15 cellular contexts compared by ENCODE assay signal in genomic region chr4:23891064-23891421, GRCh38. TPM values are rescaled to one million over a fixed set of nuclear protein-coding genes. Genes with fewer than 3 reads are reported as not detected.
DNase-seq lines count a peak whose midpoint lies in the region; ATAC-seq and TF ChIP-seq lines count a peak whose summit lies in the region.
"Had no signal": no experiment of that assay in that cellular context is flagged by ENCODE, and none has a peak within 500 bp of the region (broad histone marks: within the 10 kb centered on the region; RNA-seq: fewer than 3 reads in every experiment).

No MANE protein-coding gene starts in this region.

- ATAC-seq in GM21723 (IDR thresholded peaks at IDR 0.05; ENCODE audit: unreplicated experiment) (no peak), GM19395 (IDR thresholded peaks at IDR 0.05; ENCODE audit: unreplicated experiment) (no peak), HG03039 (IDR thresholded peaks at IDR 0.05; ENCODE audit: unreplicated experiment) (no peak)
- ATAC-seq: stimulated activated effector memory CD8-positive, alpha-beta T cell treated with anti-CD3 and anti-CD28 coated beads, Interleukin-12 subunit alpha, Interleukin-12 subunit beta, amount 100 ng/mL, for 72 hours had no signal

- H3K9me3 ChIP-seq in neural cell (ENCODE audit: low read length) (no peaks in the 10 kb centered on the region), tibial artery (no peaks in the 10 kb centered on the region)
- H3K9me3 ChIP-seq: MG63 had no signal

- TF ChIP-seq RAD21 in neural cell (conservative IDR thresholded peaks at IDR 0.05), result no peak

- intact Hi-C loops in tibial artery (cut with DNase I; ENCODE audit: low total_unique reads), result no loop called here

- H4K20me1 ChIP-seq in neural cell (ENCODE audit: insufficient read depth), result no peaks in the 10 kb centered on the region

- H3F3A ChIP-seq in neural cell (ENCODE audit: insufficient read depth, low read length, poor library complexity, severe bottlenecking), result no peaks in the 10 kb centered on the region

- no peaks in the 10 kb centered on the region for H3K79me2 ChIP-seq in neural cell (replicated peaks; ENCODE audit: insufficient read depth, low read length)

- no peak overlapping the region for H2AFZ ChIP-seq in neural cell (ENCODE audit: low read depth, low read length)

- DNase-seq in SK-MEL-5 (ENCODE audit: low read depth, low spot score), result peak; percentile 30
- DNase-seq in epithelial cell of proximal tubule (ENCODE audit: low read depth), result no peak
- no peak for DNase-seq in tibial artery
- DNase-seq: activated CD4-positive, CD25-positive, alpha-beta regulatory T cell; activated T-cell treated with anti-CD3 and anti-CD28 coated beads for 4 hours; CD4-positive, alpha-beta T cell; effector CD4-positive, alpha-beta T cell; MG63; NCI-H2107 had no signal

- in situ Hi-C loops in SK-MEL-5 (cut with HindIII; ENCODE audit: low pct_unique_long_range_greater_than_20kb, low sequenced_read_pairs), result no loop called here

- H3K27me3 ChIP-seq in neural cell (ENCODE audit: insufficient read depth, low read depth, low read length) (no peaks in the 10 kb centered on the region), tibial artery (no peaks in the 10 kb centered on the region)
- H3K27me3 ChIP-seq: MG63 had no signal

- peaks cover 0 to 19% (median 1%) of the 10 kb centered on the region in 4 donors for H3K4me1 ChIP-seq in tibial artery

- TF ChIP-seq EP300 in neural cell (conservative IDR thresholded peaks at IDR 0.05; ENCODE audit: poor library complexity, severe bottlenecking), result no peak

- H3K4me3 ChIP-seq in epithelial cell of proximal tubule (ENCODE audit: low read depth, low read length) (peak overlapping the region; percentile 81), neural cell (ENCODE audit: low read length) (no peak overlapping the region), tibial artery (peak overlapping the region; percentile 56 to 58)
- H3K4me3 ChIP-seq: MG63 had no signal

- no peak for TF ChIP-seq CTCF in epithelial cell of proximal tubule (conservative IDR thresholded peaks at IDR 0.05; ENCODE audit: low read depth, low read length)
- TF ChIP-seq CTCF in neural cell (IDR thresholded peaks at IDR 0.05; ENCODE audit: poor library complexity, severe bottlenecking), result no peak
- no peak for TF ChIP-seq CTCF in tibial artery (IDR thresholded peaks at IDR 0.05)

- no peak overlapping the region for H3K27ac ChIP-seq in neural cell (ENCODE audit: low read length)
- peak overlapping the region; percentile 72 to 81 for H3K27ac ChIP-seq in tibial artery
- H3K27ac ChIP-seq: HL-60 had no signal

- peak overlapping the region; percentile 55 for H3K9ac ChIP-seq in neural cell (ENCODE audit: low read length)

- no peaks in the 10 kb centered on the region for H3K36me3 ChIP-seq in neural cell (ENCODE audit: insufficient read depth, low read length)
- H3K36me3 ChIP-seq in tibial artery, result no peaks in the 10 kb centered on the region
- H3K36me3 ChIP-seq: MG63 had no signal

- H3K9me2 ChIP-seq in neural cell (ENCODE audit: insufficient read depth, low read length), result no peaks in the 10 kb centered on the region

- H3K4me2 ChIP-seq in neural cell (ENCODE audit: low read length), result no peak overlapping the region

TF ChIP-seq in neural cell, 6 proteins besides CTCF, POLR2A, EP300 and RAD21:
- TF ChIP-seq TAF1 (IDR thresholded peaks at IDR 0.05; ENCODE audit: low read depth) (no peak), EZH2 (IDR thresholded peaks at IDR 0.05; ENCODE audit: borderline replicate concordance, insufficient read depth, low read length, poor library complexity, severe bottlenecking) (no peak), MXI1 (conservative IDR thresholded peaks at IDR 0.05; ENCODE audit: poor library complexity, severe bottlenecking) (no peak), POLR2AphosphoS5 (IDR thresholded peaks at IDR 0.05) (no peak), SMC3 (conservative IDR thresholded peaks at IDR 0.05; ENCODE audit: poor library complexity) (no peak)

RNA-seq across cellular contexts. Expression of gene PPARGC1A, which starts 1.2 kb away (rescaled TPM):
- total RNA-seq in SK-MEL-5 (2014; rRNA removed; shearing (Covaris generic)), result 88.7 and 101 TPM in 2 replicates
- polyA plus RNA-seq in SK-MEL-5 (2015; cell fraction: cytosol; rRNA removed), result 27.5 and 33.8 TPM in 2 replicates
- polyA plus RNA-seq in SK-MEL-5 (2015; cell fraction: nucleus; rRNA removed), result 37.1 and 42.3 TPM in 2 replicates
- 0.72 and 1.4 TPM in 2 replicates for total RNA-seq in epithelial cell of proximal tubule
- 7.0 and 7.2 TPM in 2 replicates for polyA plus RNA-seq in neural cell
- polyA minus RNA-seq in neural cell, result 18.5 and 20.5 TPM in 2 replicates
- total RNA-seq: CD4-positive, alpha-beta T cell had no signal

Comparison
In these comparisons a context has a peak if more than half of its experiments do, and no peak if none do; other contexts are left out.
1. RNA of gene PPARGC1A, which starts 1.2 kb away (total RNA-seq): 88.7 to 101 TPM in SK-MEL-5; 0.72 to 1.4 TPM in epithelial cell of proximal tubule; every median in the first group is over 10 times any median in the second.